In the genomic region with DNA sequence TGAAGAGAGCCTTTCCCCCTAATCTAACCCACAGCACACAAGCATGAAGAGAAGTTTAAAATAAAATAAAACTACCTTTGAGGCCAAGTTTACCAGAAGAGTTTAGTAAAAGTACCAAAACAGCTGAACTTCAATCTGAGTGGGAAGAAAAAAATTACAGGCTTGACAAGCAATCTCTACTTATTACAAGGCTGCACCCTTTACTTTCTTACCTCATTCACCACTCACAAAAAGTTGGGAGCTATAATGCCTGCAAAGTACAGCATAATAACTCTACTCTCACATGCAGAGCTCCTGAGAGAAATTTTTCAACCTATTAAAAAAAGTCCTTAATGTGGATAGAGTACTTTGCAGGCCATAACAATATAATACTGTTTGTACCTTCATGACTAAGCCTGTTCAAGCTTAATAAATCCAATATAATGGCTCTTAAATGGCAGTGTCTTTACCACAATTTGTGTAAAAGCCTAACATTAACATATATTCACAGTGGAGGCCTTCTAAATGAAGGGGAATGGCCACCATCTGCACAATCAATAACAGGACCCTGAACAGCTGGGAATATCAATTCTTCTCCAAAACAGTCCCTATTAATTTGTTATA, we compare ENCODE assay signal across 13 cellular contexts.
DNase-seq lines count a peak whose midpoint lies in the region; ATAC-seq, FAIRE-seq and TF ChIP-seq lines count a peak whose summit lies in the region.
"Had no signal": no experiment of that assay in that cellular context is flagged by ENCODE, and none has a peak within 500 bp of the region (broad histone marks: within the 10 kb centered on the region; RNA-seq: fewer than 3 reads in every experiment).

No MANE protein-coding gene starts in this region.

- H3K4me1 ChIP-seq in RWPE2 (ENCODE audit: insufficient read depth, poor library complexity, severe bottlenecking) (peaks cover 35% of the 10 kb centered on the region), sigmoid colon (peaks cover 0 to 55% (median 46%) of the 10 kb centered on the region in 4 donors)

- DNase-seq in GM19239 (ENCODE audit: insufficient read length, low spot score) (no peak), RWPE2 (ENCODE audit: low spot score) (no peak), fibroblast of pulmonary artery (ENCODE audit: low read depth) (no peak), sigmoid colon (no peak), frontal cortex (ENCODE audit: low spot score in 2 of 2) (no peak), NCI-H345 treated with DMSO at 0.1 percent for 48 hours (lab: John Stamatoyannopoulos, UW; ENCODE audit: unreplicated experiment) (no peak)
- no peak for DNase-seq in activated T-cell treated with anti-CD3 and anti-CD28 coated beads, Interleukin-2, amount 50 U/mL, for 1 hour
- DNase-seq in stimulated activated CD4-positive, alpha-beta T cell treated with anti-CD3 and anti-CD28 coated beads, Interleukin-15, amount 100 ng/mL, for 24 hours: no peak
- DNase-seq: activated CD4-positive, alpha-beta T cell treated with anti-CD3 and anti-CD28 coated beads, Interleukin-2, amount 50 U/mL, for 1 hour; COR-L47; NCI-H1930; stimulated activated naive B cell treated with anti-CD40 and anti-IgM and Interleukin-4, amounts not matched to agents 10 μg/mL and 1 μg/mL and 100 μg/mL, for 72 hours had no signal

- peak; percentile 57 for FAIRE-seq in GM19239 (lab: Jason Lieb, UNC)
- no peak for FAIRE-seq in frontal cortex (lab: Jason Lieb, UNC)

- intact Hi-C loops in sigmoid colon (cut with DNase I): loop anchor here (2.0 to 5.0 kb wide), 2 partner anchors 13 to 32 kb away; no protein-coding TSS in a partner anchor

- no peak for ATAC-seq in RWPE2 (ENCODE audit: low read depth)
- ATAC-seq: activated naive CD4-positive, alpha-beta T cell treated with anti-CD3 and anti-CD28 coated beads, Interleukin-2, amount 50 U/mL, for 72 hours; stimulated activated naive B cell treated with anti-CD40 and anti-IgM and Interleukin-4, amounts not matched to agents 10 μg/mL and 1 μg/mL and 100 μg/mL, for 72 hours had no signal

- TF ChIP-seq CTCF in RWPE2 (IDR thresholded peaks at IDR 0.05; ENCODE audit: poor library complexity, severe bottlenecking): no peak
- TF ChIP-seq CTCF in fibroblast of pulmonary artery (IDR thresholded peaks at IDR 0.05; ENCODE audit: low read length, missing control alignments): no peak
- no peak for TF ChIP-seq CTCF in sigmoid colon (IDR thresholded peaks at IDR 0.05)

- H3K27me3 ChIP-seq in RWPE2 (ENCODE audit: insufficient read depth, poor library complexity, severe bottlenecking): no peaks in the 10 kb centered on the region
- H3K27me3 ChIP-seq in sigmoid colon: no peaks in the 10 kb centered on the region

- H3K36me3 ChIP-seq in RWPE2 (ENCODE audit: low read depth) (peaks cover 22% of the 10 kb centered on the region), sigmoid colon (peaks cover 0 to 25% (median 14%) of the 10 kb centered on the region in 4 donors)

- TF ChIP-seq EP300 in sigmoid colon (IDR thresholded peaks at IDR 0.05): no peak

- no peak for TF ChIP-seq POLR2A in sigmoid colon (IDR thresholded peaks at IDR 0.05)

- H3K4me3 ChIP-seq in RWPE2 (ENCODE audit: severe bottlenecking) (peak overlapping the region; percentile 45), fibroblast of pulmonary artery (replicated peaks; ENCODE audit: low read depth, low read length) (peak overlapping the region; percentile 73), sigmoid colon (peak overlapping the region; percentile 56 to 71 (median 68))

- H3K27ac ChIP-seq in RWPE2 (ENCODE audit: poor library complexity, severe bottlenecking) (peak overlapping the region; percentile 84), sigmoid colon (peak overlapping the region; percentile 92 to 96 (median 94))

- H3K9me3 ChIP-seq in RWPE2 (ENCODE audit: severe bottlenecking) (no peaks in the 10 kb centered on the region), sigmoid colon (no peaks in the 10 kb centered on the region)
